Comparison of ENCODE assay signal across 14 cellular contexts in the genomic region with DNA sequence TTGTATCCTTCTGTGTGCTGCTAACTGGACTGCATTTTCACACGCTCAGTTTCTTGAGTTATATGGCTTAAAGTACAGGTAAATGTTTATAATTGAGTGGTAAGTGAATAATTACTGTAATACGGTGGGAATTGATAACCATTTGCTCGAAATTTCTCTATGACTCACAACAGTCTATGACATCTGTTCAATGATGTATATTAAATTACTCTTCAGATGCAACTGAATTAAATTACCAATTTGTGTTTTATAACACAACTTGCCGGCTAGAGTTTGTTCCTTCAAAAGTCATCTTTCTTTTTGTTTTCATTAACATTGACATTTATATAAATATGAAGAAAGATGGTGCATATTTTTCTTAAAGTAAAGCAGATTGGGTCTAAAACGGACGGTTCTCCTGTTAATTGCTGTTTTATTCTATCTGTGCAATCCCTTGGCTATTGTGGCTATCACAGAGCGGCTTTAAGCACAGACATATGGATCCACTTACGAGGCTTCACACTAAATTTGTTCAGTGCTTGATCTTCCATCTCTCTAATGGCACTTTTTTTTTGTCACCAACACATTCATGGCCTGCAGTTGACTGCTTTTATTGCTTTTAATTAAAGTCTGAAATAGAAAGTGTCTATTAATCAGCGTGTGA.
DNase-seq lines count a peak whose midpoint lies in the region; ATAC-seq and TF ChIP-seq lines count a peak whose summit lies in the region.
"Had no signal": no experiment of that assay in that cellular context is flagged by ENCODE, and none has a peak within 500 bp of the region (broad histone marks: within the 10 kb centered on the region; RNA-seq: fewer than 3 reads in every experiment).

No MANE protein-coding gene starts in this region.

- H3K36me3 Mint-ChIP-seq in brain (no peaks in the 10 kb centered on the region), neural progenitor cell (no peaks in the 10 kb centered on the region), GM23338 (ENCODE audit: low read depth) (no peaks in the 10 kb centered on the region)
- H3K36me3 Mint-ChIP-seq: CD8-positive, alpha-beta memory T cell had no signal

- H3K9me3 ChIP-seq in SJCRH30 (replicated peaks) (no peaks in the 10 kb centered on the region), neural progenitor cell (ENCODE audit: low read depth) (no peaks in the 10 kb centered on the region), MG63 (no peaks in the 10 kb centered on the region)
- H3K9me3 ChIP-seq: BLaER1, Caco-2 had no signal

- H3K36me3 ChIP-seq in SJCRH30 (no peaks in the 10 kb centered on the region), neural progenitor cell (no peaks in the 10 kb centered on the region), MG63 (no peaks in the 10 kb centered on the region), GM23338 (ENCODE audit: insufficient read depth) (no peaks in the 10 kb centered on the region)
- H3K36me3 ChIP-seq: BLaER1 had no signal

- H3K4me2 ChIP-seq in neural progenitor cell (no peak overlapping the region), GM23338 (no peak overlapping the region)
- H3K4me2 ChIP-seq: BLaER1 had no signal

- no peak overlapping the region for H3K9ac ChIP-seq in neural progenitor cell
- H3K9ac ChIP-seq: BLaER1 had no signal

- ATAC-seq in GM23338, result no peak
- ATAC-seq: HCT116 had no signal

- H3K79me2 ChIP-seq in neural progenitor cell (ENCODE audit: low read depth), result no peaks in the 10 kb centered on the region
- no peaks in the 10 kb centered on the region for H3K79me2 ChIP-seq in GM23338 (replicated peaks; ENCODE audit: insufficient read depth)

- H3K27ac ChIP-seq in SJCRH30, result peak overlapping the region; percentile 17; the same call in 1 of the 2 replicates
- H3K27ac ChIP-seq in neural progenitor cell, result no peak overlapping the region
- H3K27ac ChIP-seq in GM23338 (ENCODE audit: low read depth), result no peak overlapping the region
- H3K27ac ChIP-seq: 22Rv1, BLaER1 had no signal

- peak; percentile 8 for DNase-seq in NCI-H1092 treated with DMSO at 0.1 percent for 48 hours (lab: John Stamatoyannopoulos, UW)
- no peak for DNase-seq in NCI-H1092 (lab: John Stamatoyannopoulos, UW)
- DNase-seq in SJCRH30, result no peak
- no peak for DNase-seq in neural progenitor cell (ENCODE audit: low spot score)
- no peak for DNase-seq in MG63
- no peak for DNase-seq in stimulated activated CD4-positive, alpha-beta T cell treated with anti-CD3 and anti-CD28 coated beads, Interleukin-1b, Interleukin-23, amount 100 ng/mL, for 48 hours
- DNase-seq in GM23338 (ENCODE audit: low spot score), result no peak
- DNase-seq: Caco-2; CD8-positive, alpha-beta memory T cell; GF-D8 had no signal

- H3K4me1 ChIP-seq in SJCRH30, result peaks cover 5% of the 10 kb centered on the region; the same call in 1 of the 2 replicates
- peaks cover 9% of the 10 kb centered on the region for H3K4me1 ChIP-seq in neural progenitor cell
- H3K4me1 ChIP-seq in GM23338 (ENCODE audit: insufficient read depth), result no peaks in the 10 kb centered on the region
- H3K4me1 ChIP-seq: BLaER1, Caco-2 had no signal

- no peaks in the 10 kb centered on the region for H3F3A ChIP-seq in neural progenitor cell (ENCODE audit: low read depth)
- no peaks in the 10 kb centered on the region for H3F3A ChIP-seq in GM23338 (replicated peaks; ENCODE audit: low read depth)

- peaks cover 10% of the 10 kb centered on the region; the same call in 1 of the 2 replicates for H3K9me2 ChIP-seq in GM23338 (ENCODE audit: insufficient read depth)

- H3K27me3 Mint-ChIP-seq in brain (no peaks in the 10 kb centered on the region), neural progenitor cell (ENCODE audit: insufficient read depth, low read depth) (no peaks in the 10 kb centered on the region), GM23338 (ENCODE audit: insufficient read depth, low read depth, poor library complexity) (no peaks in the 10 kb centered on the region)
- H3K27me3 Mint-ChIP-seq: CD8-positive, alpha-beta memory T cell had no signal

- H4K20me1 ChIP-seq in neural progenitor cell (ENCODE audit: low read depth), result no peaks in the 10 kb centered on the region
- H4K20me1 ChIP-seq in GM23338 (replicated peaks; ENCODE audit: insufficient read depth), result no peaks in the 10 kb centered on the region
- H4K20me1 ChIP-seq: BLaER1 had no signal

- H3K27me3 ChIP-seq in SJCRH30 (no peaks in the 10 kb centered on the region), neural progenitor cell (no peaks in the 10 kb centered on the region), MG63 (no peaks in the 10 kb centered on the region), GM23338 (ENCODE audit: insufficient read depth) (no peaks in the 10 kb centered on the region)
- H3K27me3 ChIP-seq: BLaER1 had no signal

- H3K9me3 Mint-ChIP-seq in brain (peaks cover 0 to 2% (median 0%) of the 10 kb centered on the region in 5 experiments), neural progenitor cell (no peaks in the 10 kb centered on the region), GM23338 (no peaks in the 10 kb centered on the region)

- TF ChIP-seq CTCF in brain (conservative IDR thresholded peaks at IDR 0.05) (no peak), neural progenitor cell (IDR thresholded peaks at IDR 0.05) (no peak), GM23338 (conservative IDR thresholded peaks at IDR 0.05; ENCODE audit: low read depth in 2 of 2) (no peak)

- H3K4me3 ChIP-seq in SJCRH30 (no peak overlapping the region), neural progenitor cell (no peak overlapping the region), MG63 (no peak overlapping the region), GM23338 (no peak overlapping the region)
- H3K4me3 ChIP-seq: BLaER1 had no signal

- H2AFZ ChIP-seq in neural progenitor cell (replicated peaks) (peak overlapping the region; percentile 93), GM23338 (no peak overlapping the region; the same call in 1 of the 2 replicates)

- H3K4me3 Mint-ChIP-seq in brain, result no peak overlapping the region
- H3K4me3 Mint-ChIP-seq in neural progenitor cell, result no peak overlapping the region
- H3K4me3 Mint-ChIP-seq in GM23338, result no peak overlapping the region
- H3K4me3 Mint-ChIP-seq: CD8-positive, alpha-beta memory T cell had no signal

- peak overlapping the region in 3 of 5 experiments; percentile 29 to 47 (median 44) for H3K27ac Mint-ChIP-seq in brain
- no peak overlapping the region for H3K27ac Mint-ChIP-seq in neural progenitor cell
- H3K27ac Mint-ChIP-seq in GM23338, result no peak overlapping the region
- H3K27ac Mint-ChIP-seq: CD8-positive, alpha-beta memory T cell had no signal

- peaks cover 16% of the 10 kb centered on the region for H3K4me1 Mint-ChIP-seq in brain
- peaks cover 11% of the 10 kb centered on the region for H3K4me1 Mint-ChIP-seq in neural progenitor cell
- peaks cover 9% of the 10 kb centered on the region; the same call in 2 of the 3 replicates for H3K4me1 Mint-ChIP-seq in GM23338
- H3K4me1 Mint-ChIP-seq: CD8-positive, alpha-beta memory T cell had no signal

TF ChIP-seq in GM23338, 12 proteins besides CTCF, POLR2A, EP300 and RAD21 (continues in another document):
- TF ChIP-seq POLR2AphosphoS5 (IDR thresholded peaks at IDR 0.05; ENCODE audit: low read depth) (no peak), EZH2phosphoT487 (IDR thresholded peaks at IDR 0.05; ENCODE audit: unreplicated experiment) (no peak), STAT1 (IDR thresholded peaks at IDR 0.05; ENCODE audit: unreplicated experiment) (no peak), ZNF114 (CRISPR knock-in tag; IDR thresholded peaks at IDR 0.05) (no peak), EZH2 (IDR thresholded peaks at IDR 0.05; ENCODE audit: low read depth, unreplicated experiment) (no peak), ZNF331 (CRISPR knock-in tag; IDR thresholded peaks at IDR 0.05; ENCODE audit: low read depth) (no peak), NANOG (IDR thresholded peaks at IDR 0.05; ENCODE audit: borderline replicate concordance) (no peak)

Comparison
In these comparisons a context has a peak if more than half of its experiments do, and no peak if none do; other contexts are left out.
1. H3K27ac Mint-ChIP-seq: peak in brain (3 of 5); none in neural progenitor cell (single experiment) and GM23338 (single experiment).